23 cellular contexts compared by ENCODE assay signal in the genomic region with DNA sequence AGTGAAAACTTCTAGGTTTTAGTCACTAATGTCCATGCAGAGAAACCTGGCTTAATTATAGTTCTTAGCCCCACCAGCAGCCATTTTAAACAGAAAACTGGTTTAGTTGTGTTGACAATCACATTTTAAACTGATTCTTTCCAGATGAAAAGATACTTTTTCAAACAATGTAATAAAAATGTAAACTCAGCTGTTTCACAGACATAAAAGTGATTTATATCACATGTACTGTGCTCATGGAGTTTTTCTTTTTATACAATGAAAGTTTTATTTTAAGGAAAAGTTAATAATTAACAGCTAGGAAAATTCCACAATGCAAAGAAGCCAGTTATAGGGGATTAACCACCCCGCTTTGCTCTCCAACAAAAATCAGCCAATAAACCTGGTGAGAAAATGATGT.
"Had no signal": no experiment of that assay in that cellular context is flagged by ENCODE, and none has a peak within 500 bp of the region (broad histone marks: within the 10 kb centered on the region; RNA-seq: fewer than 3 reads in every experiment).

No MANE protein-coding gene starts in this region.

- H3K4me3 ChIP-seq: adrenal gland, gastrocnemius medialis, left ventricle myocardium inferior, prostate gland, right atrium auricular region, suprapubic skin had no signal

- H3K27me3 Mint-ChIP-seq: stimulated activated naive CD8-positive, alpha-beta T cell treated with anti-CD3 and anti-CD28 coated beads, Interleukin-15, Interleukin-2, amounts not matched to agents 100 ng/mL and 50 ng/mL, for 24 hours had no signal

- H3K27ac ChIP-seq: adrenal gland, gastrocnemius medialis, left ventricle myocardium inferior, prostate gland, right atrium auricular region, suprapubic skin had no signal

- H3K27ac Mint-ChIP-seq: activated naive CD4-positive, alpha-beta T cell treated with anti-CD3 and anti-CD28 coated beads, Interleukin-2, amount 50 U/mL, for 72 hours; activated T-helper 1 cell treated with anti-CD3 and anti-CD28 coated beads, Interleukin-12 subunit alpha, Interleukin-12 subunit beta, Interleukin-2, Interleukin-4 antibody, amounts not matched to agents 30 ng/mL and 10 ng/mL and 1 ng/mL, durations not matched to agents 14 hours and 24 hours and 36 hours; stimulated activated naive CD8-positive, alpha-beta T cell treated with anti-CD3 and anti-CD28 coated beads, Interleukin-15, Interleukin-2, amounts not matched to agents 100 ng/mL and 50 ng/mL, for 24 hours had no signal

- H3K4me3 Mint-ChIP-seq: activated T-helper 1 cell treated with anti-CD3 and anti-CD28 coated beads, Interleukin-12 subunit alpha, Interleukin-12 subunit beta, Interleukin-2, Interleukin-4 antibody, amounts not matched to agents 30 ng/mL and 10 ng/mL and 1 ng/mL, durations not matched to agents 14 hours and 24 hours and 36 hours; neural crest cell; stimulated activated naive CD8-positive, alpha-beta T cell treated with anti-CD3 and anti-CD28 coated beads, Interleukin-15, Interleukin-2, amounts not matched to agents 100 ng/mL and 50 ng/mL, for 24 hours had no signal

- H3K4me1 Mint-ChIP-seq: neural crest cell had no signal

- H3K9me3 Mint-ChIP-seq: activated naive CD4-positive, alpha-beta T cell treated with anti-CD3 and anti-CD28 coated beads, Interleukin-2, amount 50 U/mL, for 72 hours; activated T-helper 1 cell treated with anti-CD3 and anti-CD28 coated beads, Interleukin-12 subunit alpha, Interleukin-12 subunit beta, Interleukin-2, Interleukin-4 antibody, amounts not matched to agents 30 ng/mL and 10 ng/mL and 1 ng/mL, durations not matched to agents 14 hours and 24 hours and 36 hours; neural crest cell; stimulated activated naive CD8-positive, alpha-beta T cell treated with anti-CD3 and anti-CD28 coated beads, Interleukin-15, Interleukin-2, amounts not matched to agents 100 ng/mL and 50 ng/mL, for 24 hours had no signal

- H3K27me3 ChIP-seq: gastrocnemius medialis, right atrium auricular region, suprapubic skin had no signal

- FAIRE-seq: bronchial epithelial cell, kidney had no signal

- H3K36me3 ChIP-seq: adrenal gland, gastrocnemius medialis, left ventricle myocardium inferior, prostate gland, right atrium auricular region, suprapubic skin had no signal

- DNase-seq: activated CD4-positive, alpha-beta T cell treated with anti-CD3 and anti-CD28 coated beads, Interleukin-2, amount 50 U/mL, for 1 hour; activated CD4-positive, CD25-positive, alpha-beta regulatory T cell treated with anti-CD3 and anti-CD28 coated beads, Interleukin-2, amount 50 U/mL, for 72 hours; activated gamma-delta T cell treated with Interleukin-2 at 50 U/mL for 16 hours; adrenal gland; cerebellar nuclear complex; cortex of kidney; gastrocnemius medialis; head of caudate nucleus; kidney; left ventricle myocardium inferior; mammary epithelial cell; midbrain; T1000; trophoblast cell had no signal

- H3K9me3 ChIP-seq: adrenal gland, gastrocnemius medialis, left ventricle myocardium inferior, prostate gland, right atrium auricular region, suprapubic skin had no signal

- H3K36me3 Mint-ChIP-seq: activated naive CD4-positive, alpha-beta T cell treated with anti-CD3 and anti-CD28 coated beads, Interleukin-2, amount 50 U/mL, for 72 hours had no signal

- H3K4me1 ChIP-seq: adrenal gland, gastrocnemius medialis, left ventricle myocardium inferior, prostate gland, right atrium auricular region, suprapubic skin had no signal

- ATAC-seq: activated naive CD4-positive, alpha-beta T cell treated with anti-CD3 and anti-CD28 coated beads, Interleukin-2, amount 50 U/mL, for 72 hours; esophagus mucosa; gastrocnemius medialis had no signal
